In the genomic region with DNA sequence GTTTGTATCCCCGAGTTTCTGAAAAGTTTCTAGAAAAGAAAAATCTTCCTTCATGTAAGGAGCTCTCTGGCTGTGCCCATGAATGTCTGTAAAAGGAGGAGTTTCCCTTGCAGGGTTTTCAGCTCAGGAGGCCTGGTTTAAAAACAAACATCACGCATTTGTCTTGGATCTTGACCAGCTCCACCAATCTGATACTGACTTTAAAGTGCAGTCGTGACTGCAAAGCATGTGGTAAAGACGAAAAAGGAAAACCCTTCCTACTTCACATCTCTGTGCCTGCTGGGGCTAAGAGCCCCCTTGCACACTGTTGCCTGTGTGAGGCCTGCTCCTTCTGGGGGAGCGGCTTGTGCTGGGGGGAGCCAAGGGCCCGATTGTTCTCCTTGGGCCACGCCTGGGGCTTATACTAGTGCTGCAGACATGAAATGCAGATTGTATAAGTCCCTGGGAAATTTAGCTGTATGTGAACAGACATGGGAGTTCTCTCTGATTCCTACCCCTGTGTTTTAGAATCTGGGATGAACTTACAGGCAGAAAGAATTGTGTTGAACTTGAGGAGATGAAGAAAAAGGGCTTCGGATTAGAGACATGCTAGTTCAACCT, we compare ENCODE assay signal across 10 cellular contexts.
DNase-seq lines count a peak whose midpoint lies in the region; ATAC-seq and TF ChIP-seq lines count a peak whose summit lies in the region.
"Had no signal": no experiment of that assay in that cellular context is flagged by ENCODE, and none has a peak within 500 bp of the region (broad histone marks: within the 10 kb centered on the region; RNA-seq: fewer than 3 reads in every experiment).

No MANE protein-coding gene starts in this region.

- no peaks in the 10 kb centered on the region for H3K36me3 ChIP-seq in adipocyte (ENCODE audit: control insufficient read depth, insufficient read depth, low read length, severe bottlenecking)
- H3K36me3 ChIP-seq in esophagus muscularis mucosa = no peaks in the 10 kb centered on the region
- H3K36me3 ChIP-seq in mesodermal cell (ENCODE audit: control insufficient read depth, insufficient read depth, low read length) = no peaks in the 10 kb centered on the region
- no peaks in the 10 kb centered on the region for H3K36me3 ChIP-seq in upper lobe of left lung
- H3K36me3 ChIP-seq in trophoblast cell (ENCODE audit: control insufficient read depth in 1 of 2, insufficient read depth in 2 of 2, low read length in 2 of 2) = no peaks in the 10 kb centered on the region
- H3K36me3 ChIP-seq: gastrocnemius medialis had no signal

- no peak overlapping the region for H4K8ac ChIP-seq in trophoblast cell (ENCODE audit: low read depth, low read length)

- TF ChIP-seq EP300 in esophagus muscularis mucosa (IDR thresholded peaks at IDR 0.05) (no peak), upper lobe of left lung (IDR thresholded peaks at IDR 0.05) (no peak)

- H3K23ac ChIP-seq in trophoblast cell (ENCODE audit: low read length) = no peak overlapping the region

- H3K27me3 ChIP-seq in adipocyte (replicated peaks; ENCODE audit: control insufficient read depth, insufficient read depth, low read length) (no peaks in the 10 kb centered on the region), esophagus muscularis mucosa (no peaks in the 10 kb centered on the region), upper lobe of left lung (no peaks in the 10 kb centered on the region), trophoblast cell (ENCODE audit: insufficient read depth, low read length) (no peaks in the 10 kb centered on the region)
- H3K27me3 ChIP-seq: gastrocnemius medialis had no signal

- H3K4me3 ChIP-seq in adipocyte (ENCODE audit: low read length) (no peak overlapping the region), esophagus muscularis mucosa (no peak overlapping the region), mesodermal cell (ENCODE audit: extremely low read depth, insufficient read depth, low read length, poor library complexity, severe bottlenecking) (no peak overlapping the region), upper lobe of left lung (no peak overlapping the region), trophoblast cell (ENCODE audit: low read depth, low read length) (no peak overlapping the region)
- H3K4me3 ChIP-seq: gastrocnemius medialis had no signal

- H3K9ac ChIP-seq in adipocyte (ENCODE audit: low read length) (peak overlapping the region; percentile 15), trophoblast cell (ENCODE audit: low read length) (no peak overlapping the region)

- H2BK12ac ChIP-seq in trophoblast cell (ENCODE audit: low read length) = no peak overlapping the region

- H3K18ac ChIP-seq in trophoblast cell (ENCODE audit: low read length) = no peak overlapping the region

- H3K9me3 ChIP-seq in adipocyte (ENCODE audit: control insufficient read depth, low read length) (no peaks in the 10 kb centered on the region), esophagus muscularis mucosa (no peaks in the 10 kb centered on the region), mesodermal cell (ENCODE audit: control insufficient read depth, low read length) (peaks cover 15% of the 10 kb centered on the region), upper lobe of left lung (peaks cover 0 to 7% (median 0%) of the 10 kb centered on the region in 4 donors), trophoblast cell (ENCODE audit: insufficient read depth, low read depth, low read length) (peaks cover 6% of the 10 kb centered on the region)
- H3K9me3 ChIP-seq: gastrocnemius medialis had no signal

- DNase-seq in adipocyte (ENCODE audit: low read depth) (peak; percentile 81), esophagus muscularis mucosa (ENCODE audit: extremely low spot score) (peak; percentile 79), upper lobe of left lung (peak in 1 of 2 donors; percentile 22), NCI-H82 (lab: John Stamatoyannopoulos, UW) (no peak), trophoblast cell (no peak)
- DNase-seq: COR-L47; gastrocnemius medialis; stimulated activated CD4-positive, alpha-beta T cell treated with anti-CD3 and anti-CD28 coated beads, Interleukin-4, amount 100 ng/mL, for 4 hours had no signal

- H3K4ac ChIP-seq in trophoblast cell (ENCODE audit: low read depth, low read length) = no peak overlapping the region

- no peak overlapping the region for H4K91ac ChIP-seq in trophoblast cell (ENCODE audit: low read depth, low read length)

- H2AK5ac ChIP-seq in trophoblast cell (ENCODE audit: low read length) = no peak overlapping the region

- intact Hi-C loops in esophagus muscularis mucosa (cut with DNase I) = no loop called here

- H3K4me1 ChIP-seq in adipocyte (ENCODE audit: control insufficient read depth, insufficient read depth, low read length) = peaks cover 17% of the 10 kb centered on the region
- peaks cover 22 to 32% (median 27%) of the 10 kb centered on the region in 4 donors for H3K4me1 ChIP-seq in esophagus muscularis mucosa
- H3K4me1 ChIP-seq in mesodermal cell (ENCODE audit: control insufficient read depth, insufficient read depth, low read length, poor library complexity, severe bottlenecking) = no peaks in the 10 kb centered on the region
- H3K4me1 ChIP-seq in upper lobe of left lung = peaks cover 0 to 10% (median 6%) of the 10 kb centered on the region in 4 donors
- no peaks in the 10 kb centered on the region for H3K4me1 ChIP-seq in trophoblast cell (ENCODE audit: control insufficient read depth in 1 of 2, insufficient read depth in 2 of 2, low read length in 2 of 2)

- H2BK5ac ChIP-seq in trophoblast cell (ENCODE audit: low read depth, low read length, poor library complexity) = no peak overlapping the region

- 57% methylated on average over 8 of the region's 8 CpGs for WGBS in esophagus muscularis mucosa
- 85 to 91% methylated on average over 4 to 5 of the region's 8 CpGs for WGBS in mesodermal cell (ENCODE audit: insufficient coverage in 2 of 2), 2 experiments
- WGBS in upper lobe of left lung, 2 donors = 50 to 55% methylated on average over 7 to 8 of the region's 8 CpGs
- no CpG with 5 or more reads among the region's 8 CpGs for whole genome bisulfite sequencing in trophoblast cell (ENCODE audit: extremely low coverage, insufficient coverage, insufficient read length)

- H2BK120ac ChIP-seq in trophoblast cell (ENCODE audit: insufficient read depth, low read length, poor library complexity) = no peak overlapping the region

- ATAC-seq in upper lobe of left lung (ENCODE audit: low FRiP score in 2 of 2) (no peak), GM21423 (IDR thresholded peaks at IDR 0.05; ENCODE audit: unreplicated experiment) (no peak)
- ATAC-seq: gastrocnemius medialis had no signal

- TF ChIP-seq CTCF in esophagus muscularis mucosa (IDR thresholded peaks at IDR 0.05) (no peak), upper lobe of left lung (IDR thresholded peaks at IDR 0.05) (no peak)

- H2AFZ ChIP-seq in trophoblast cell (ENCODE audit: insufficient read depth, low read length, poor library complexity) = no peak overlapping the region

- TF ChIP-seq POLR2A in esophagus muscularis mucosa (IDR thresholded peaks at IDR 0.05; ENCODE audit: low read depth) = no peak
- no peak for TF ChIP-seq POLR2A in upper lobe of left lung (IDR thresholded peaks at IDR 0.05)

- no peak overlapping the region for H4K12ac ChIP-seq in trophoblast cell (ENCODE audit: low read depth, low read length)

- H3K14ac ChIP-seq in trophoblast cell (ENCODE audit: low read length) = no peak overlapping the region

- H3K4me2 ChIP-seq in trophoblast cell (ENCODE audit: low read length) = no peak overlapping the region

- H3K79me2 ChIP-seq in trophoblast cell (ENCODE audit: control insufficient read depth, insufficient read depth, low read length, poor library complexity) = no peaks in the 10 kb centered on the region

- H3K27ac ChIP-seq in esophagus muscularis mucosa (replicated peaks in 1 of 4) = peak overlapping the region in 3 of 4 donors; percentile 2 to 69 (median 66)
- H3K27ac ChIP-seq in mesodermal cell (ENCODE audit: low read depth, low read length, severe bottlenecking) = peak overlapping the region; percentile 10
- H3K27ac ChIP-seq in upper lobe of left lung = peak overlapping the region in 3 of 4 donors; percentile 42 to 69 (median 44)
- H3K27ac ChIP-seq in trophoblast cell (ENCODE audit: low read depth, low read length) = no peak overlapping the region
- H3K27ac ChIP-seq: gastrocnemius medialis had no signal

- H3K79me1 ChIP-seq in trophoblast cell (ENCODE audit: low read length) = no peaks in the 10 kb centered on the region

Comparison
In these comparisons a context has a peak if more than half of its experiments do, and no peak if none do; other contexts are left out.
1. DNase-seq: peak in adipocyte (single experiment) and esophagus muscularis mucosa (single experiment); none in NCI-H82 (single experiment) and trophoblast cell (0 of 2).